Comparison of ENCODE assay signal across 22 cellular contexts in the genomic region with DNA sequence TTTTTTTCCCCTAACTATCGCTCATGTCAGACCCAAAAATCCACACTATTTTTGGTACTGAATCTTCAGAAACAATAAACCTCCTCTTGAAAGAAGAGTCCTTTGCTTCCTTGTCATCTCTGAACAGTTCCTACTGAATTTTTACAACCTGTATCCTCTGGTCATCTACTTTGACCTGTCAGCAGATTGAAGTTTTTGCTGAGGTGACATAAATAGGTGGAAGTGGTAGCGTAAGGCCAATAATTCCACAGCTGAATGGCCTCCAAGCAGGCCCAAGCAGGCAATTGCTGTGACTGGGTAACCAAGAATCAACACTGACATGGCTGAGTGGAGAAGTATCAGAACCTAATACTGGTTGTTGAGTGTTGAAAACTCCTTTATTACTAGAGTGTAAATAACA.
DNase-seq lines count a peak whose midpoint lies in the region; ATAC-seq, FAIRE-seq and TF ChIP-seq lines count a peak whose summit lies in the region.
"Had no signal": no experiment of that assay in that cellular context is flagged by ENCODE, and none has a peak within 500 bp of the region (broad histone marks: within the 10 kb centered on the region; RNA-seq: fewer than 3 reads in every experiment).

No MANE protein-coding gene starts in this region.

- TF ChIP-seq EP300 in A549 (IDR thresholded peaks at IDR 0.05) (no peak), H1 (IDR thresholded peaks at IDR 0.05; ENCODE audit: borderline replicate concordance in 1 of 2, low read depth in 2 of 2, low read length in 2 of 2) (no peak)

- CTCF ChIA-PET in A549 (lab: Yijun Ruan, JAX) = interaction anchor here (1.5 kb wide), 1 partner anchor 97 kb away, joined by 3 read pairs; no protein-coding TSS in a partner anchor
- CTCF ChIA-PET in H1 (lab: Charles Lee; ENCODE audit: partially characterized antibody) = no interaction called here

- H3K36me3 ChIP-seq in H1 (ENCODE audit: control insufficient read depth in 2 of 4, insufficient read depth in 4 of 4, low read length in 3 of 4) = no peaks in the 10 kb centered on the region
- H3K36me3 ChIP-seq: HAP-1 had no signal

- H3K9ac ChIP-seq in H1 (replicated peaks in 1 of 4; ENCODE audit: extremely low read depth in 1 of 4, low read depth in 3 of 4, low read length in 3 of 4) = no peak overlapping the region

- H4K8ac ChIP-seq in H1 (ENCODE audit: extremely low read depth, insufficient read depth, low read length) = no peak overlapping the region

- no peaks in the 10 kb centered on the region for H3K9me3 ChIP-seq in A549
- H3K9me3 ChIP-seq in H1 (ENCODE audit: insufficient read depth in 2 of 2, low read depth in 1 of 2, low read length in 1 of 2) = no peaks in the 10 kb centered on the region
- H3K9me3 ChIP-seq: HAP-1 had no signal

- H3K4me1 ChIP-seq in A549 = no peaks in the 10 kb centered on the region
- H3K4me1 ChIP-seq in H1 (replicated peaks in 1 of 4; ENCODE audit: control insufficient read depth in 3 of 4, insufficient read depth in 4 of 4, low read length in 3 of 4) = no peaks in the 10 kb centered on the region
- H3K4me1 ChIP-seq: HAP-1 had no signal

- TF ChIP-seq RAD21 in A549 (conservative IDR thresholded peaks at IDR 0.05 in 1 of 2, IDR thresholded peaks at IDR 0.05 in 1 of 2) = no peak
- no peak for TF ChIP-seq RAD21 in H1 (IDR thresholded peaks at IDR 0.05 in 1 of 2, conservative IDR thresholded peaks at IDR 0.05 in 1 of 2; ENCODE audit: low read depth in 2 of 2, low read length in 2 of 2)

- H3K4ac ChIP-seq in H1 (replicated peaks; ENCODE audit: insufficient read length, low read depth, low read length) = no peak overlapping the region

- DNase-seq in A549 (ENCODE audit: low read depth in 1 of 2, low spot score in 1 of 2) = no peak
- peak; percentile 10 for DNase-seq in DMS79 treated with DMSO at 0.1 percent for 48 hours (lab: John Stamatoyannopoulos, UW)
- no peak for DNase-seq in H1 (ENCODE audit: low read depth in 1 of 2, low spot score in 2 of 2)
- DNase-seq in kidney tubule cell (ENCODE audit: low spot score) = peak; percentile 49
- DNase-seq in HTR-8/SVneo (ENCODE audit: insufficient read length, low spot score) = no peak
- no peak for DNase-seq in posterior vena cava (ENCODE audit: low spot score)
- DNase-seq: 8988T; C1 segment of cervical spinal cord; Calu3; CD4-positive, alpha-beta memory T cell; COR-L47; DMS53; EL; GDM1; HFFc6 had no signal

- no peaks in the 10 kb centered on the region for H3K27me3 ChIP-seq in H1 (replicated peaks in 1 of 4; ENCODE audit: control insufficient read depth in 3 of 4, extremely low read depth in 1 of 4, insufficient read depth in 3 of 4, low read length in 3 of 4)

- no peak overlapping the region for H3K18ac ChIP-seq in H1 (ENCODE audit: extremely low read depth, low read length)

- no peak overlapping the region for H2BK5ac ChIP-seq in H1 (ENCODE audit: low read depth, low read length)

- no peaks in the 10 kb centered on the region for H3K79me1 ChIP-seq in H1 (ENCODE audit: low read depth, low read length)

- no peak overlapping the region for H3K23ac ChIP-seq in H1 (ENCODE audit: insufficient read length)

- POLR2A ChIA-PET in A549 (lab: Yijun Ruan, JAX) = no interaction called here
- POLR2A ChIA-PET in H1 (lab: Charles Lee; ENCODE audit: partially characterized antibody) = no interaction called here

- no peaks in the 10 kb centered on the region for H3K79me2 ChIP-seq in H1 (ENCODE audit: control insufficient read depth in 1 of 2, insufficient read depth in 2 of 2, low read length in 2 of 2)

- H2BK20ac ChIP-seq in H1 (ENCODE audit: low read length) = no peak overlapping the region

- H3K27ac ChIP-seq in A549 (no peak overlapping the region), H1 (ENCODE audit: low read depth, low read length) (no peak overlapping the region)

- no peak overlapping the region for H2BK120ac ChIP-seq in H1 (replicated peaks; ENCODE audit: low read depth, low read length)

- H2BK12ac ChIP-seq in H1 (ENCODE audit: low read depth, low read length) = no peak overlapping the region

- H2AFZ ChIP-seq in H1 (ENCODE audit: low read length) = peak overlapping the region; percentile 87
- H2AFZ ChIP-seq: GM23338 had no signal

- H3K56ac ChIP-seq in H1 (replicated peaks; ENCODE audit: insufficient read length, low read depth, low read length) = no peak overlapping the region

- no peak for FAIRE-seq in A549 (lab: Jason Lieb, UNC)
- no peak for FAIRE-seq in H1 (lab: Jason Lieb, UNC)
- FAIRE-seq in HTR-8/SVneo (lab: Jason Lieb, UNC) = no peak
- FAIRE-seq: GM12878, GM19239, H54 had no signal

- no peaks in the 10 kb centered on the region for H4K20me1 ChIP-seq in H1 (replicated peaks in 1 of 2; ENCODE audit: control insufficient read depth in 1 of 2, insufficient read depth in 2 of 2, low read length in 2 of 2)

- H2BK15ac ChIP-seq in H1 (ENCODE audit: low read length) = no peak overlapping the region

- H4K5ac ChIP-seq in H1 (ENCODE audit: insufficient read length, low read depth, low read length) = no peak overlapping the region

- ATAC-seq in A549 (no peak), HG02938 (IDR thresholded peaks at IDR 0.05; ENCODE audit: unreplicated experiment) (no peak), HG02763 (IDR thresholded peaks at IDR 0.05; ENCODE audit: unreplicated experiment) (no peak)
- ATAC-seq: GM12878, GM23338 had no signal

- no peak overlapping the region for H2AK5ac ChIP-seq in H1 (ENCODE audit: low read depth, low read length)

- WGBS in A549 (ENCODE audit: missing lambda C conversion rate) = 92% methylated on average over 2 of the region's 2 CpGs
- WGBS in H1 (ENCODE audit: extremely low coverage in 1 of 2, insufficient coverage in 1 of 2, insufficient read length in 1 of 2, insufficient replicate concordance in 2 of 2, low coverage in 1 of 2, low lambda C conversion rate in 2 of 2, missing lambda C conversion rate in 1 of 2), 2 experiments = 97% methylated on average over 2 of the region's 2 CpGs; no CpG with 5 or more reads in 1 of the 2 experiments

- H3K14ac ChIP-seq in H1 (ENCODE audit: insufficient read length) = no peak overlapping the region

- no peak for TF ChIP-seq CTCF in A549 (IDR thresholded peaks at IDR 0.05)
- TF ChIP-seq CTCF in H1 (IDR thresholded peaks at IDR 0.05; ENCODE audit: control extremely low read depth in 1 of 3, insufficient read depth in 1 of 3, low read depth in 1 of 3, low read length in 3 of 3) = no peak

- H4K91ac ChIP-seq in H1 (replicated peaks; ENCODE audit: insufficient read length, low read length) = no peak overlapping the region

- H3K4me2 ChIP-seq in A549 (no peak overlapping the region), H1 (ENCODE audit: insufficient read depth in 1 of 2, low read depth in 2 of 2, low read length in 2 of 2) (no peak overlapping the region)
- H3K4me2 ChIP-seq: GM23338 had no signal

- H3K4me3 ChIP-seq in A549 (no peak overlapping the region), H1 (ENCODE audit: extremely low read depth in 1 of 4, insufficient read depth in 2 of 4, low read depth in 3 of 4, low read length in 4 of 4) (no peak overlapping the region)
- H3K4me3 ChIP-seq: GM12878, GM23338, HAP-1 had no signal

- intact Hi-C loops in posterior vena cava (cut with DNase I) = no loop called here

- no peaks in the 10 kb centered on the region for H3K23me2 ChIP-seq in H1 (ENCODE audit: low read depth, low read length)

- no peak for TF ChIP-seq POLR2A in A549 (IDR thresholded peaks at IDR 0.05; ENCODE audit: low read length)
- no peak for TF ChIP-seq POLR2A in H1 (IDR thresholded peaks at IDR 0.05; ENCODE audit: control extremely low read depth in 1 of 2, low read depth in 2 of 2, low read length in 2 of 2)

TF ChIP-seq in A549, 52 proteins besides CTCF, POLR2A, EP300 and RAD21:
- TF ChIP-seq FOSL2 (IDR thresholded peaks at IDR 0.05) = no peak
- TF ChIP-seq FOSL2 (CRISPR knock-in tag; IDR thresholded peaks at IDR 0.05) = no peak
- no peak for TF ChIP-seq ZC3H11A (IDR thresholded peaks at IDR 0.05)
- TF ChIP-seq MAFK (IDR thresholded peaks at IDR 0.05; ENCODE audit: partially characterized antibody) = peak; percentile 93
TF ChIP-seq in A549: peak in this region for 1.

TF ChIP-seq in H1, 55 proteins besides CTCF, POLR2A, EP300 and RAD21:
- TF ChIP-seq SIN3A (conservative IDR thresholded peaks at IDR 0.05 in 1 of 2, IDR thresholded peaks at IDR 0.05 in 1 of 2; ENCODE audit: low read depth in 1 of 2, low read length in 2 of 2) = no peak
- no peak for TF ChIP-seq CBX5 (IDR thresholded peaks at IDR 0.05; ENCODE audit: low read depth, low read length)
- TF ChIP-seq RXRA (IDR thresholded peaks at IDR 0.05; ENCODE audit: insufficient read depth, low read depth, low read length) = no peak
- TF ChIP-seq MAFK (IDR thresholded peaks at IDR 0.05; ENCODE audit: low read depth, low read length) = peak; percentile 57; the same call in 1 of the 2 replicates

Comparison
In these comparisons a context has a peak if more than half of its experiments do, and no peak if none do; other contexts are left out.
1. DNase-seq: peak in DMS79 treated with DMSO at 0.1 percent for 48 hours (single experiment) and kidney tubule cell (single experiment); none in A549 (0 of 2), H1 (0 of 2), HTR-8/SVneo (single experiment) and posterior vena cava (single experiment).
2. Of the 18 proteins assayed by ChIP-seq in both H1 and A549: peak only in H1: none; only in A549: none; in both: MAFK; in neither: 17.